16 cellular contexts compared by ENCODE assay signal in the genomic region with DNA sequence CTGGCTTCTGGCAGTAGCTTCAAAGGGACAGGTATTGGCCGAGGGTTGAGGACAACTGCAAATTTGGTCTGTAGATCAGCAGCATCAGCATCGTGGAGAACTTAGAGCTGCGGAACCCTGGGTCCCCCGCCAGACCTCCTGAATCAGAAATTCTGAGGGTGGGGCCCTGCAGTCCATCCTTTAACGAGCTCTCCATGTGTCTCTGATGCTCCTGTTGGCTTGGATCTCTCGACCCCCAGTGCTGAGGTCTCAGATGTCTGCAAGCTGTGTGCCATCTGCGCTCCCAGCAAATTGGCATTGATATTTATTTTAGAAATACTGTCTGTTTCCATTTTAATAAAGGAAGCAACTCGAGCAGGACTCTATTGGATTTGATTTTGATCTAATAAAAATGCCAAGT.
"Had no signal": no experiment of that assay in that cellular context is flagged by ENCODE, and none has a peak within 500 bp of the region (broad histone marks: within the 10 kb centered on the region; RNA-seq: fewer than 3 reads in every experiment).

No MANE protein-coding gene starts in this region.

- ATAC-seq: HepG2 had no signal

- DNase-seq: IMR-90, Kasumi-1, MM.1S, NCI-H1092 treated with DMSO at 0.1 percent for 48 hours, NCI-H1417, NCI-H1436 treated with DMSO at 0.1 percent for 48 hours, NCI-H187, NCI-H2029, NCI-H2081 treated with DMSO at 0.1 percent for 48 hours, NCI-H2227 treated with DMSO at 0.1 percent for 48 hours, NCI-H526 treated with DMSO at 0.1 percent for 48 hours, NCI-H774, Right ventricle myocardium superior, RPMI8226, SIG-M5 had no signal
